1 cellular context compared by ENCODE assay signal in the genomic region with DNA sequence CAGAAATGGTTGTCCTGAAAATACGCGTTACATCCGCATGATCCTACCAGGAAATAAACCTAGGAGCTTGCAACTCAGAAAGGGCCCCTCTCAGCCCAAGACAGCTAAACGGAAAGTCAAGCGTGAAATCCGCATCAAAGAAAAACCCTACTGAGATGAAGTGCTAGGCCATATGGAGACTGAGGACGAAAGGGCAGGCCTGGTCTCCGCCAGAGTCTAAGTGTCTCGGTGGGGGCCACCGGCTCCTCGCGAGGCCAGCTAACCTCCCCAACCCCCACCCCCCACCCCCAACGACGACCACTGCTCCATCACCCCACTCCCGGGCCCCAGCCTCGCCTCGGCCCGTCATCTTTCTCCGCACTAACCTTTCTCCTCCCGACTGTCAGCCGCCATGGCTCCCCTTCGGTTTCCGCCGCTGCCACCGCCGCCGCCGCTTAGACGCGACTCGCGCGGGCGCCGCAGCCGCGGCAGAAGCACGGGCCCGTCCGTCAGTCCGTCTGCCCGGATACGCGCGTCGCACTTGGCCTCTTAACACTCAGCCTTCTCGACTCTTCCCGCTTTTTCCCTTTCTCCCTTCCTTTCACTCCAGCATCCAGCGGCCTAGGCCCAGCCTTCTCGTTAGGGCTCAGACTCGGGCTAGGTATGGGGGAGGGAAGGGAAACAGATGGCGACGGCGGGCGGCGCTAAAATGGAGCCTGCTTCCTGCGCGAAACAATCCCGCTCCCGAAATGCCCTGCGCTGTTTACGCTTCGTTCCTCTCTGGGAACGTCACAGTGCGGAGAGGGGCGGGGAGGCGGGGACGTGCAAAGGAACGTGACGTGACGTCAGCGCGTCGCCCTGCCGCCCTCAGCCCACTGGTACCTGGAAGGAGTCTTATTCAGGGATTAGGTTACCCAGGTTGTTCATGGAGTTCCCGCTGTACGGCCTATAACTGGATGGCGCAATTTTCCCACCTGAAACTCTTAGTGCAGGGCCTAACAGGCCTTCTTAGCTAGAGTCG.
TF ChIP-seq lines count a peak whose summit lies in the region.

A gene (minus strand): TSS at position 730 of the 1,000 bp plus-strand sequence. CDS start 337 bp downstream, at position 393.

TF ChIP-seq in HepG2, 621 proteins besides CTCF, POLR2A, EP300 and RAD21 (continued from another document and continues in another):
- TF ChIP-seq ZNF136 (CRISPR knock-in tag; IDR thresholded peaks at IDR 0.05; ENCODE audit: low read depth), result 0 out of 2 replicates have a peak, but pooled peaks have one; percentile 20
- peak; percentile 91 for TF ChIP-seq IRF2 (CRISPR knock-in tag; IDR thresholded peaks at IDR 0.05)
- peak; percentile 37; the same call in 1 of the 2 replicates for TF ChIP-seq ZNF337 (CRISPR knock-in tag; IDR thresholded peaks at IDR 0.05; ENCODE audit: borderline replicate concordance, low read depth)
- no peak for TF ChIP-seq ZFYVE20 (CRISPR knock-in tag; IDR thresholded peaks at IDR 0.05; ENCODE audit: borderline replicate concordance, low read depth)
- peak; percentile 100 for TF ChIP-seq ZMYM4 (CRISPR knock-in tag; IDR thresholded peaks at IDR 0.05)
- TF ChIP-seq, protein P1, sequence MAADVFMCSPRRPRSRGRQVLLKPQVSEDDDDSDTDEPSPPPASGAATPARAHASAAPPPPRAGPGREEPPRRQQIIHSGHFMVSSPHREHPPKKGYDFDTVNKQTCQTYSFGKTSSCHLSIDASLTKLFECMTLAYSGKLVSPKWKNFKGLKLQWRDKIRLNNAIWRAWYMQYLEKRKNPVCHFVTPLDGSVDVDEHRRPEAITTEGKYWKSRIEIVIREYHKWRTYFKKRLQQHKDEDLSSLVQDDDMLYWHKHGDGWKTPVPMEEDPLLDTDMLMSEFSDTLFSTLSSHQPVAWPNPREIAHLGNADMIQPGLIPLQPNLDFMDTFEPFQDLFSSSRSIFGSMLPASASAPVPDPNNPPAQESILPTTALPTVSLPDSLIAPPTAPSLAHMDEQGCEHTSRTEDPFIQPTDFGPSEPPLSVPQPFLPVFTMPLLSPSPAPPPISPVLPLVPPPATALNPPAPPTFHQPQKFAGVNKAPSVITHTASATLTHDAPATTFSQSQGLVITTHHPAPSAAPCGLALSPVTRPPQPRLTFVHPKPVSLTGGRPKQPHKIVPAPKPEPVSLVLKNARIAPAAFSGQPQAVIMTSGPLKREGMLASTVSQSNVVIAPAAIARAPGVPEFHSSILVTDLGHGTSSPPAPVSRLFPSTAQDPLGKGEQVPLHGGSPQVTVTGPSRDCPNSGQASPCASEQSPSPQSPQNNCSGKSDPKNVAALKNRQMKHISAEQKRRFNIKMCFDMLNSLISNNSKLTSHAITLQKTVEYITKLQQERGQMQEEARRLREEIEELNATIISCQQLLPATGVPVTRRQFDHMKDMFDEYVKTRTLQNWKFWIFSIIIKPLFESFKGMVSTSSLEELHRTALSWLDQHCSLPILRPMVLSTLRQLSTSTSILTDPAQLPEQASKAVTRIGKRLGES (CRISPR knock-in tag; IDR thresholded peaks at IDR 0.05; ENCODE audit: borderline replicate concordance), result no peak
- TF ChIP-seq, protein P2, sequence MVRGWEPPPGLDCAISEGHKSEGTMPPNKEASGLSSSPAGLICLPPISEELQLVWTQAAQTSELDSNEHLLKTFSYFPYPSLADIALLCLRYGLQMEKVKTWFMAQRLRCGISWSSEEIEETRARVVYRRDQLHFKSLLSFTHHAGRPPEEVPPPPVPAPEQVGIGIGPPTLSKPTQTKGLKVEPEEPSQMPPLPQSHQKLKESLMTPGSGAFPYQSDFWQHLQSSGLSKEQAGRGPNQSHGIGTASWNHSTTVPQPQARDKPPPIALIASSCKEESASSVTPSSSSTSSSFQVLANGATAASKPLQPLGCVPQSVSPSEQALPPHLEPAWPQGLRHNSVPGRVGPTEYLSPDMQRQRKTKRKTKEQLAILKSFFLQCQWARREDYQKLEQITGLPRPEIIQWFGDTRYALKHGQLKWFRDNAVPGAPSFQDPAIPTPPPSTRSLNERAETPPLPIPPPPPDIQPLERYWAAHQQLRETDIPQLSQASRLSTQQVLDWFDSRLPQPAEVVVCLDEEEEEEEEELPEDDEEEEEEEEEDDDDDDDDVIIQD (CRISPR knock-in tag; IDR thresholded peaks at IDR 0.05; ENCODE audit: low read depth), result peak; percentile 99
- 0 out of 2 replicates have a peak, but pooled peaks have one; percentile 84 for TF ChIP-seq ZNF253 (CRISPR knock-in tag; IDR thresholded peaks at IDR 0.05; ENCODE audit: borderline replicate concordance)
- TF ChIP-seq, protein P3, sequence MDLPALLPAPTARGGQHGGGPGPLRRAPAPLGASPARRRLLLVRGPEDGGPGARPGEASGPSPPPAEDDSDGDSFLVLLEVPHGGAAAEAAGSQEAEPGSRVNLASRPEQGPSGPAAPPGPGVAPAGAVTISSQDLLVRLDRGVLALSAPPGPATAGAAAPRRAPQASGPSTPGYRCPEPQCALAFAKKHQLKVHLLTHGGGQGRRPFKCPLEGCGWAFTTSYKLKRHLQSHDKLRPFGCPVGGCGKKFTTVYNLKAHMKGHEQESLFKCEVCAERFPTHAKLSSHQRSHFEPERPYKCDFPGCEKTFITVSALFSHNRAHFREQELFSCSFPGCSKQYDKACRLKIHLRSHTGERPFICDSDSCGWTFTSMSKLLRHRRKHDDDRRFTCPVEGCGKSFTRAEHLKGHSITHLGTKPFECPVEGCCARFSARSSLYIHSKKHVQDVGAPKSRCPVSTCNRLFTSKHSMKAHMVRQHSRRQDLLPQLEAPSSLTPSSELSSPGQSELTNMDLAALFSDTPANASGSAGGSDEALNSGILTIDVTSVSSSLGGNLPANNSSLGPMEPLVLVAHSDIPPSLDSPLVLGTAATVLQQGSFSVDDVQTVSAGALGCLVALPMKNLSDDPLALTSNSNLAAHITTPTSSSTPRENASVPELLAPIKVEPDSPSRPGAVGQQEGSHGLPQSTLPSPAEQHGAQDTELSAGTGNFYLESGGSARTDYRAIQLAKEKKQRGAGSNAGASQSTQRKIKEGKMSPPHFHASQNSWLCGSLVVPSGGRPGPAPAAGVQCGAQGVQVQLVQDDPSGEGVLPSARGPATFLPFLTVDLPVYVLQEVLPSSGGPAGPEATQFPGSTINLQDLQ (CRISPR knock-in tag; IDR thresholded peaks at IDR 0.05), result 0 out of 2 replicates have a peak, but pooled peaks have one; percentile 19
- no peak; the same call in 1 of the 2 replicates for TF ChIP-seq MEIS2 (CRISPR knock-in tag; IDR thresholded peaks at IDR 0.05)
- peak; percentile 71; the same call in 1 of the 2 replicates for TF ChIP-seq RFXAP (CRISPR knock-in tag; IDR thresholded peaks at IDR 0.05; ENCODE audit: borderline replicate concordance)
- peak; percentile 88 for TF ChIP-seq ARNTL (CRISPR knock-in tag; IDR thresholded peaks at IDR 0.05)
- TF ChIP-seq, protein P4, sequence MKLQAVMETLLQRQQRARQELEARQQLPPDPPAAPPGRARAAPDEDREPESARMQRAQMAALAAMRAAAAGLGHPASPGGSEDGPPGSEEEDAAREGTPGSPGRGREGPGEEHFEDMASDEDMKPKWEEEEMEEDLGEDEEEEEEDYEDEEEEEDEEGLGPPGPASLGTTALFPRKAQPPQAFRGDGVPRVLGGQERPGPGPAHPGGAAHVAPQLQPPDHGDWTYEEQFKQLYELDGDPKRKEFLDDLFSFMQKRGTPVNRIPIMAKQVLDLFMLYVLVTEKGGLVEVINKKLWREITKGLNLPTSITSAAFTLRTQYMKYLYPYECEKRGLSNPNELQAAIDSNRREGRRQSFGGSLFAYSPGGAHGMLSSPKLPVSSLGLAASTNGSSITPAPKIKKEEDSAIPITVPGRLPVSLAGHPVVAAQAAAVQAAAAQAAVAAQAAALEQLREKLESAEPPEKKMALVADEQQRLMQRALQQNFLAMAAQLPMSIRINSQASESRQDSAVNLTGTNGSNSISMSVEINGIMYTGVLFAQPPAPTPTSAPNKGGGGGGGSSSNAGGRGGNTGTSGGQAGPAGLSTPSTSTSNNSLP (IDR thresholded peaks at IDR 0.05; ENCODE audit: low read depth, low read length), result no peak
- TF ChIP-seq, protein P5, sequence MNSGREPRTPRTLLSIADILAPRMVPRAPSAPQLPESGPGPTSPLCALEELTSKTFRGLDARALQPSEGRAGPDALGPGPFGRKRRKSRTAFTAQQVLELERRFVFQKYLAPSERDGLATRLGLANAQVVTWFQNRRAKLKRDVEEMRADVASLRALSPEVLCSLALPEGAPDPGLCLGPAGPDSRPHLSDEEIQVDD (CRISPR knock-in tag; IDR thresholded peaks at IDR 0.05; ENCODE audit: borderline replicate concordance), result no peak
- no peak for TF ChIP-seq FOSL1 (CRISPR knock-in tag; IDR thresholded peaks at IDR 0.05; ENCODE audit: borderline replicate concordance)
- TF ChIP-seq KAT8 (CRISPR knock-in tag; IDR thresholded peaks at IDR 0.05), result peak; percentile 96
- TF ChIP-seq, protein P6, sequence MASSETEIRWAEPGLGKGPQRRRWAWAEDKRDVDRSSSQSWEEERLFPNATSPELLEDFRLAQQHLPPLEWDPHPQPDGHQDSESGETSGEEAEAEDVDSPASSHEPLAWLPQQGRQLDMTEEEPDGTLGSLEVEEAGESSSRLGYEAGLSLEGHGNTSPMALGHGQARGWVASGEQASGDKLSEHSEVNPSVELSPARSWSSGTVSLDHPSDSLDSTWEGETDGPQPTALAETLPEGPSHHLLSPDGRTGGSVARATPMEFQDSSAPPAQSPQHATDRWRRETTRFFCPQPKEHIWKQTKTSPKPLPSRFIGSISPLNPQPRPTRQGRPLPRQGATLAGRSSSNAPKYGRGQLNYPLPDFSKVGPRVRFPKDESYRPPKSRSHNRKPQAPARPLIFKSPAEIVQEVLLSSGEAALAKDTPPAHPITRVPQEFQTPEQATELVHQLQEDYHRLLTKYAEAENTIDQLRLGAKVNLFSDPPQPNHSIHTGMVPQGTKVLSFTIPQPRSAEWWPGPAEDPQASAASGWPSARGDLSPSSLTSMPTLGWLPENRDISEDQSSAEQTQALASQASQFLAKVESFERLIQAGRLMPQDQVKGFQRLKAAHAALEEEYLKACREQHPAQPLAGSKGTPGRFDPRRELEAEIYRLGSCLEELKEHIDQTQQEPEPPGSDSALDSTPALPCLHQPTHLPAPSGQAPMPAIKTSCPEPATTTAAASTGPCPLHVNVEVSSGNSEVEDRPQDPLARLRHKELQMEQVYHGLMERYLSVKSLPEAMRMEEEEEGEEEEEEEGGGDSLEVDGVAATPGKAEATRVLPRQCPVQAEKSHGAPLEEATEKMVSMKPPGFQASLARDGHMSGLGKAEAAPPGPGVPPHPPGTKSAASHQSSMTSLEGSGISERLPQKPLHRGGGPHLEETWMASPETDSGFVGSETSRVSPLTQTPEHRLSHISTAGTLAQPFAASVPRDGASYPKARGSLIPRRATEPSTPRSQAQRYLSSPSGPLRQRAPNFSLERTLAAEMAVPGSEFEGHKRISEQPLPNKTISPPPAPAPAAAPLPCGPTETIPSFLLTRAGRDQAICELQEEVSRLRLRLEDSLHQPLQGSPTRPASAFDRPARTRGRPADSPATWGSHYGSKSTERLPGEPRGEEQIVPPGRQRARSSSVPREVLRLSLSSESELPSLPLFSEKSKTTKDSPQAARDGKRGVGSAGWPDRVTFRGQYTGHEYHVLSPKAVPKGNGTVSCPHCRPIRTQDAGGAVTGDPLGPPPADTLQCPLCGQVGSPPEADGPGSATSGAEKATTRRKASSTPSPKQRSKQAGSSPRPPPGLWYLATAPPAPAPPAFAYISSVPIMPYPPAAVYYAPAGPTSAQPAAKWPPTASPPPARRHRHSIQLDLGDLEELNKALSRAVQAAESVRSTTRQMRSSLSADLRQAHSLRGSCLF (CRISPR knock-in tag; IDR thresholded peaks at IDR 0.05; ENCODE audit: borderline replicate concordance), result no peak
- TF ChIP-seq SRSF1 (optimal IDR thresholded peaks at IDR 0.05; ENCODE audit: low read depth, low read length), result no peak
- TF ChIP-seq TMF1 (CRISPR knock-in tag; IDR thresholded peaks at IDR 0.05; ENCODE audit: low read depth), result no peak
- TF ChIP-seq, protein P7, sequence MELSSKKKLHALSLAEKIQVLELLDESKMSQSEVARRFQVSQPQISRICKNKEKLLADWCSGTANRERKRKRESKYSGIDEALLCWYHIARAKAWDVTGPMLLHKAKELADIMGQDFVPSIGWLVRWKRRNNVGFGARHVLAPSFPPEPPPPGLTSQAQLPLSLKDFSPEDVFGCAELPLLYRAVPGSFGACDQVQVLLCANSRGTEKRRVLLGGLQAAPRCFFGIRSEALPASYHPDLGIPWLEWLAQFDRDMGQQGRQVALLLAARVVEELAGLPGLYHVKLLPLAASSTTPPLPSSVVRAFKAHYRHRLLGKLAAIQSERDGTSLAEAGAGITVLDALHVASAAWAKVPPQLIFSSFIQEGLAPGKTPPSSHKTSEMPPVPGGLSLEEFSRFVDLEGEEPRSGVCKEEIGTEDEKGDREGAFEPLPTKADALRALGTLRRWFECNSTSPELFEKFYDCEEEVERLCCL (CRISPR knock-in tag; IDR thresholded peaks at IDR 0.05; ENCODE audit: borderline replicate concordance), result no peak
- TF ChIP-seq FOXA1 (IDR thresholded peaks at IDR 0.05), result no peak
- TF ChIP-seq FOXA1 (CRISPR knock-in tag; IDR thresholded peaks at IDR 0.05), result peak; percentile 99
- TF ChIP-seq, protein P8, sequence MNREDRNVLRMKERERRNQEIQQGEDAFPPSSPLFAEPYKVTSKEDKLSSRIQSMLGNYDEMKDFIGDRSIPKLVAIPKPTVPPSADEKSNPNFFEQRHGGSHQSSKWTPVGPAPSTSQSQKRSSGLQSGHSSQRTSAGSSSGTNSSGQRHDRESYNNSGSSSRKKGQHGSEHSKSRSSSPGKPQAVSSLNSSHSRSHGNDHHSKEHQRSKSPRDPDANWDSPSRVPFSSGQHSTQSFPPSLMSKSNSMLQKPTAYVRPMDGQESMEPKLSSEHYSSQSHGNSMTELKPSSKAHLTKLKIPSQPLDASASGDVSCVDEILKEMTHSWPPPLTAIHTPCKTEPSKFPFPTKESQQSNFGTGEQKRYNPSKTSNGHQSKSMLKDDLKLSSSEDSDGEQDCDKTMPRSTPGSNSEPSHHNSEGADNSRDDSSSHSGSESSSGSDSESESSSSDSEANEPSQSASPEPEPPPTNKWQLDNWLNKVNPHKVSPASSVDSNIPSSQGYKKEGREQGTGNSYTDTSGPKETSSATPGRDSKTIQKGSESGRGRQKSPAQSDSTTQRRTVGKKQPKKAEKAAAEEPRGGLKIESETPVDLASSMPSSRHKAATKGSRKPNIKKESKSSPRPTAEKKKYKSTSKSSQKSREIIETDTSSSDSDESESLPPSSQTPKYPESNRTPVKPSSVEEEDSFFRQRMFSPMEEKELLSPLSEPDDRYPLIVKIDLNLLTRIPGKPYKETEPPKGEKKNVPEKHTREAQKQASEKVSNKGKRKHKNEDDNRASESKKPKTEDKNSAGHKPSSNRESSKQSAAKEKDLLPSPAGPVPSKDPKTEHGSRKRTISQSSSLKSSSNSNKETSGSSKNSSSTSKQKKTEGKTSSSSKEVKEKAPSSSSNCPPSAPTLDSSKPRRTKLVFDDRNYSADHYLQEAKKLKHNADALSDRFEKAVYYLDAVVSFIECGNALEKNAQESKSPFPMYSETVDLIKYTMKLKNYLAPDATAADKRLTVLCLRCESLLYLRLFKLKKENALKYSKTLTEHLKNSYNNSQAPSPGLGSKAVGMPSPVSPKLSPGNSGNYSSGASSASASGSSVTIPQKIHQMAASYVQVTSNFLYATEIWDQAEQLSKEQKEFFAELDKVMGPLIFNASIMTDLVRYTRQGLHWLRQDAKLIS (CRISPR knock-in tag; IDR thresholded peaks at IDR 0.05), result no peak; the same call in none of the 2 replicates
- no peak for TF ChIP-seq ZNF850 (CRISPR knock-in tag; conservative IDR thresholded peaks at IDR 0.05)
- TF ChIP-seq ZNF780A (CRISPR knock-in tag; IDR thresholded peaks at IDR 0.05), result 0 out of 2 replicates have a peak, but pooled peaks have one; percentile 81
- no peak for TF ChIP-seq MTA3 (CRISPR knock-in tag; IDR thresholded peaks at IDR 0.05)
- no peak for TF ChIP-seq PRMT3 (CRISPR knock-in tag; IDR thresholded peaks at IDR 0.05; ENCODE audit: borderline replicate concordance, low read depth)
- no peak for TF ChIP-seq ATAD3A (CRISPR knock-in tag; IDR thresholded peaks at IDR 0.05)
